In genomic region chr3:133262371-133262770, GRCh38 we compare ENCODE assay signal across 31 cellular contexts.
"Had no signal": no experiment of that assay in that cellular context is flagged by ENCODE, and none has a peak within 500 bp of the region (broad histone marks: within the 10 kb centered on the region; RNA-seq: fewer than 3 reads in every experiment).

No MANE protein-coding gene starts in this region.

- H3K4me3 ChIP-seq: adrenal gland, body of pancreas, breast epithelium had no signal

- H3K36me3 ChIP-seq: adrenal gland, brain microvascular endothelial cell, breast epithelium had no signal

- DNase-seq: activated B cell treated with CpG ODN at 0.5 μM for 24 hours; activated CD4-positive, alpha-beta memory T cell treated with anti-CD3 and anti-CD28 coated beads for 36 hours; activated CD4-positive, alpha-beta T cell treated with anti-CD3 and anti-CD28 coated beads for 4 hours; activated CD4-positive, alpha-beta T cell treated with anti-CD3 and anti-CD28 coated beads, Interleukin-2, amount 10 ng/mL, durations not matched to agents 24 days and 14 days; activated CD4-positive, alpha-beta T cell treated with anti-CD3 and anti-CD28 coated beads, Interleukin-2, amount 50 U/mL, for 1 hour; activated CD4-positive, alpha-beta T cell treated with anti-CD3 and anti-CD28 coated beads, Interleukin-2, amount 50 U/mL, for 4 hours; activated CD4-positive, CD25-positive, alpha-beta regulatory T cell treated with anti-CD3 and anti-CD28 coated beads, Interleukin-2, amount 50 U/mL, for 72 hours; activated CD8-positive, alpha-beta memory T cell treated with anti-CD3 and anti-CD28 coated beads, Interleukin-2, amount 50 U/mL, for 4 hours; activated CD8-positive, alpha-beta T cell treated with anti-CD3 and anti-CD28 coated beads for 36 hours; activated effector memory CD4-positive, alpha-beta T cell treated with anti-CD3 and anti-CD28 coated beads, Interleukin-2, amount 50 U/mL, for 16 hours; activated gamma-delta T cell treated with Interleukin-2 at 50 U/mL for 16 hours; activated naive CD4-positive, alpha-beta T cell; activated naive CD4-positive, alpha-beta T cell treated with anti-CD3 and anti-CD28 coated beads for 36 hours; activated naive CD4-positive, alpha-beta T cell treated with anti-CD3 and anti-CD28 coated beads, Interleukin-2, amount 50 U/mL, for 16 hours; activated naive CD8-positive, alpha-beta T cell treated with anti-CD3 and anti-CD28 coated beads for 36 hours; activated T-cell treated with anti-CD3 and anti-CD28 coated beads for 4 hours; activated T-cell treated with anti-CD3 and anti-CD28 coated beads, Interleukin-2, amount 50 U/mL, for 1 hour; activated T-cell treated with anti-CD3 and anti-CD28 coated beads, Interleukin-2, amount 50 U/mL, for 4 hours; activated T-cell treated with anti-CD3 and anti-CD28 coated beads, Interleukin-2, amount 50 U/mL, for 72 hours; adrenal gland; amniotic stem cell; aorta; body of pancreas; brain microvascular endothelial cell; central memory CD4-positive, alpha-beta T cell; T-helper 2 cell; T-helper 9 cell had no signal

- H3K27me3 ChIP-seq: adrenal gland, body of pancreas, brain microvascular endothelial cell, breast epithelium had no signal

- H3K4me1 ChIP-seq: adrenal gland, body of pancreas, breast epithelium had no signal

- H3K27ac ChIP-seq: adrenal gland, body of pancreas, brain microvascular endothelial cell, breast epithelium, VCaP had no signal

- ATAC-seq: activated CD8-positive, alpha-beta T cell treated with anti-CD3 and anti-CD28 coated beads for 36 hours; activated naive CD4-positive, alpha-beta T cell treated with anti-CD3 and anti-CD28 coated beads, Interleukin-2, amount 50 U/mL, for 72 hours; activated T-cell treated with anti-CD3 and anti-CD28 coated beads, Interleukin-2, amount 50 U/mL, for 4 hours; activated T-cell treated with anti-CD3 and anti-CD28 coated beads, Interleukin-2, amount 50 U/mL, for 72 hours; activated T-helper 17 cell treated with anti-CD3 and anti-CD28 coated beads, Interleukin-2, amount 50 U/mL, for 72 hours; body of pancreas had no signal
